ENCODE assay signal across 7 cellular contexts in genomic region chr3:125916376-125916978, GRCh38. TPM values are rescaled to one million over a fixed set of nuclear protein-coding genes. Genes with fewer than 3 reads are reported as not detected.
A peak's percentile ranks its signal among the peaks of the same experiment; 100 is the strongest.
DNase-seq lines count a peak whose midpoint lies in the region; ATAC-seq and TF ChIP-seq lines count a peak whose summit lies in the region.

No MANE protein-coding gene starts in this region.

- H3K4me1 Mint-ChIP-seq in progenitor cell of endocrine pancreas (ENCODE audit: low read depth): peaks cover 5% of the 10 kb centered on the region

- peak; percentile 78 for ATAC-seq in HG02610 (IDR thresholded peaks at IDR 0.05; ENCODE audit: unreplicated experiment)

- peak; percentile 91 for DNase-seq in GM13977 (ENCODE audit: low spot score)
- DNase-seq in NAMALWA (ENCODE audit: low spot score): peak; percentile 94
- DNase-seq in SJCRH30: peak in 1 of 2 experiments; percentile 96
- no peak for DNase-seq in left ventricle myocardium inferior
- DNase-seq in progenitor cell of endocrine pancreas (ENCODE audit: low spot score, unreplicated experiment): peak; percentile 91

- no peaks in the 10 kb centered on the region for H3K27me3 ChIP-seq in SJCRH30
- H3K27me3 ChIP-seq in left ventricle myocardium inferior (ENCODE audit: low read depth): no peaks in the 10 kb centered on the region

- H3K36me3 ChIP-seq in SJCRH30 (no peaks in the 10 kb centered on the region), left ventricle myocardium inferior (no peaks in the 10 kb centered on the region)

- in situ Hi-C loops in GM13977 (cut with MboI; ENCODE audit: low pct_unique_long_range_greater_than_20kb, low sequenced_read_pairs, unreplicated experiment): no loop called here

- H3K4me3 ChIP-seq in SJCRH30 (peak overlapping the region; percentile 99), left ventricle myocardium inferior (peak overlapping the region; percentile 93)

- peaks cover 29% of the 10 kb centered on the region for H3K4me1 ChIP-seq in SJCRH30
- H3K4me1 ChIP-seq in left ventricle myocardium inferior: peaks cover 20% of the 10 kb centered on the region

- no peaks in the 10 kb centered on the region for H3K36me3 Mint-ChIP-seq in progenitor cell of endocrine pancreas (ENCODE audit: insufficient read depth)

- H3K27me3 Mint-ChIP-seq in progenitor cell of endocrine pancreas: no peaks in the 10 kb centered on the region

- TF ChIP-seq CTCF in GM13977 (IDR thresholded peaks at IDR 0.05; ENCODE audit: extremely low read depth, insufficient read depth, missing control alignments) (peak; percentile 54), left ventricle myocardium inferior (IDR thresholded peaks at IDR 0.05; ENCODE audit: borderline replicate concordance) (peak; percentile 46), progenitor cell of endocrine pancreas (IDR thresholded peaks at IDR 0.05; ENCODE audit: unreplicated experiment) (peak; percentile 20)

- H3K9me3 ChIP-seq in SJCRH30 (replicated peaks): no peaks in the 10 kb centered on the region
- no peaks in the 10 kb centered on the region for H3K9me3 ChIP-seq in left ventricle myocardium inferior (replicated peaks)

- peak overlapping the region; percentile 92 for H3K27ac Mint-ChIP-seq in progenitor cell of endocrine pancreas

- intact Hi-C loops in left ventricle myocardium inferior (cut with micrococcal nuclease): no loop called here

- H3K9me3 Mint-ChIP-seq in progenitor cell of endocrine pancreas (ENCODE audit: low read depth): no peaks in the 10 kb centered on the region

- peak overlapping the region; percentile 87 for H3K27ac ChIP-seq in SJCRH30
- peak overlapping the region; percentile 73 for H3K27ac ChIP-seq in angular gyrus (ENCODE audit: low read depth, low read length)
- peak overlapping the region; percentile 91 for H3K27ac ChIP-seq in left ventricle myocardium inferior (replicated peaks)

- peak overlapping the region; percentile 85 for H3K4me3 Mint-ChIP-seq in progenitor cell of endocrine pancreas (ENCODE audit: low read depth)

RNA-seq across cellular contexts. Expression of gene ROPN1B, which starts 52.5 kb away (rescaled TPM):
- total RNA-seq in SJCRH30 (2014; rRNA removed; shearing (Covaris generic)): not detected in 2 replicates
- total RNA-seq in left ventricle myocardium inferior: 4.0 TPM
- not detected in 2 replicates for total RNA-seq in progenitor cell of endocrine pancreas
